23 cellular contexts compared by ENCODE assay signal in the genomic region with DNA sequence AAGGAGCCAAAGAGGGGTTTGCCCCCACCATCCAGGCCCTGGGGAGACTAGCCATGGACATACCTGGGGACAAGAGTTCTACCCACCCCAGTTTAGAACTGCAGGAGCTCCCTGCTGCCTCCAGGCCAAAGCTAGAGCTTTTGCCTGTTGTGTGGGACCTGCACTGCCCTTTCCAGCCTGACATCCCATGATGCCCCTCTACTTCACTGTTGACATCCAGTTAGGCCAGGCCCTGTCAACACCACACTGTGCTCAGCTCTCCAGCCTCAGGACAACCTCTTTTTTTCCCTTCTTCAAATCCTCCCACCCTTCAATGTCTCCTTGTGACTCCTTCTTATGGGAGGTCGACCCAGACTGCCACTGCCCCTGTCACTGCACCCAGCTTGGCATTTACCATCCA. TPM values are rescaled to one million over a fixed set of nuclear protein-coding genes. Genes with fewer than 3 reads are reported as not detected.
DNase-seq lines count a peak whose midpoint lies in the region; ATAC-seq and TF ChIP-seq lines count a peak whose summit lies in the region.
"Had no signal": no experiment of that assay in that cellular context is flagged by ENCODE, and none has a peak within 500 bp of the region (broad histone marks: within the 10 kb centered on the region; RNA-seq: fewer than 3 reads in every experiment).

No MANE protein-coding gene starts in this region.

- intact Hi-C loops in activated CD8-positive, alpha-beta T cell treated with anti-CD3 and anti-CD28 coated beads for 36 hours (cut with micrococcal nuclease): no loop called here
- intact Hi-C loops in CD4-positive, alpha-beta memory T cell (cut with micrococcal nuclease): no loop called here
- intact Hi-C loops in IMR-90 (cut with micrococcal nuclease): no loop called here

- no peak overlapping the region for H4K5ac ChIP-seq in IMR-90 (ENCODE audit: low read depth, low read length)

- dilution Hi-C loops in IMR-90 (cut with HindIII; ENCODE audit: low sequenced_read_pairs, unreplicated experiment): no loop called here

- H3K9me3 Mint-ChIP-seq in activated CD8-positive, alpha-beta T cell treated with anti-CD3 and anti-CD28 coated beads, Interleukin-2, amount 10 ng/mL, durations not matched to agents 7 days and 5 days (ENCODE audit: insufficient read depth): no peaks in the 10 kb centered on the region
- H3K9me3 Mint-ChIP-seq in activated CD8-positive, alpha-beta T cell treated with anti-CD3 and anti-CD28 coated beads for 36 hours: no peaks in the 10 kb centered on the region
- peaks cover 0 to 2% (median 0%) of the 10 kb centered on the region in 8 donors for H3K9me3 Mint-ChIP-seq in CD4-positive, alpha-beta memory T cell
- H3K9me3 Mint-ChIP-seq in stimulated activated effector memory CD8-positive, alpha-beta T cell treated with anti-CD3 and anti-CD28 coated beads, Interleukin-12 subunit alpha, Interleukin-12 subunit beta, amount 100 ng/mL, for 72 hours: no peaks in the 10 kb centered on the region

- no peak for TF ChIP-seq POLR2A in IMR-90 (IDR thresholded peaks at IDR 0.05; ENCODE audit: low read depth, low read length)

- 0 out of 2 replicates have a peak overlapping the region, but pooled peaks have one; percentile 37 for H2AK5ac ChIP-seq in IMR-90 (ENCODE audit: low read depth, low read length)

- no peak for DNase-seq in activated CD8-positive, alpha-beta T cell treated with anti-CD3 and anti-CD28 coated beads, Interleukin-2, amount 10 ng/mL, durations not matched to agents 7 days and 5 days
- no peak for DNase-seq in activated CD8-positive, alpha-beta T cell treated with anti-CD3 and anti-CD28 coated beads for 36 hours
- DNase-seq in CD4-positive, alpha-beta memory T cell: no peak
- DNase-seq in IMR-90: no peak
- no peak for DNase-seq in stimulated activated effector memory CD8-positive, alpha-beta T cell treated with anti-CD3 and anti-CD28 coated beads, Interleukin-12 subunit alpha, Interleukin-12 subunit beta, amount 100 ng/mL, for 72 hours (ENCODE audit: low spot score in 2 of 2)
- no peak for DNase-seq in NCI-H82 (lab: John Stamatoyannopoulos, UW)
- DNase-seq: DMS 273 treated with DMSO at 0.1 percent for 48 hours, DND-41, NCI-H1105, NCI-H146, NCI-H2029, NCI-H2227 treated with DMSO at 0.1 percent for 48 hours, NCI-H510A, PC-9, RPMI8226, SHP77 treated with DMSO at 0.1 percent for 48 hours had no signal

- H4K8ac ChIP-seq in IMR-90 (ENCODE audit: low read depth in 2 of 2, low read length in 2 of 2): no peak overlapping the region

- no peak overlapping the region for H3K4me2 ChIP-seq in IMR-90 (ENCODE audit: low read depth, low read length)
- H3K4me2 ChIP-seq: A549, KMS-11, PC-9 had no signal

- CTCF ChIA-PET in activated CD8-positive, alpha-beta T cell treated with anti-CD3 and anti-CD28 coated beads, Interleukin-2, amount 10 ng/mL, durations not matched to agents 7 days and 5 days (lab: Charles Lee): interaction anchor here (1.2 kb wide), 1 partner anchor 9 kb away, joined by 6 read pairs; no protein-coding TSS in a partner anchor
- CTCF ChIA-PET in activated CD8-positive, alpha-beta T cell treated with anti-CD3 and anti-CD28 coated beads for 36 hours (lab: Charles Lee): interaction anchor here (0.6 to 2.5 kb wide), 3 partner anchors 9 to 48 kb away, joined by 3 to 9 read pairs (median 3); a partner anchor contains a TSS
- CTCF ChIA-PET in CD4-positive, alpha-beta memory T cell (lab: Charles Lee; ENCODE audit: partially characterized antibody): interaction anchor here (1.1 kb wide), 1 partner anchor 8 kb away, joined by 3 read pairs; no protein-coding TSS in a partner anchor
- CTCF ChIA-PET in IMR-90 (lab: Yijun Ruan, JAX): interaction anchor here (0.6 kb wide), 1 partner anchor 391 kb away, joined by 3 read pairs; no protein-coding TSS in a partner anchor

- H3K4me1 ChIP-seq in CD4-positive, alpha-beta memory T cell (ENCODE audit: insufficient read depth, low read length): peaks cover 7% of the 10 kb centered on the region
- peaks cover 2% of the 10 kb centered on the region for H3K4me1 ChIP-seq in IMR-90 (ENCODE audit: control insufficient read depth, insufficient read depth, low read length)

- no peak overlapping the region for H2BK15ac ChIP-seq in IMR-90 (ENCODE audit: low read depth, low read length)

- H3K27ac ChIP-seq in CD4-positive, alpha-beta memory T cell (ENCODE audit: low read depth, low read length): no peak overlapping the region
- H3K27ac ChIP-seq in IMR-90 (ENCODE audit: insufficient read depth, low read length): no peak overlapping the region
- H3K27ac ChIP-seq: A549, KMS-11, PC-9, SK-N-MC had no signal

- no peak overlapping the region for H3K9ac ChIP-seq in IMR-90 (ENCODE audit: low read depth, low read length)
- H3K9ac ChIP-seq: KMS-11 had no signal

- no peaks in the 10 kb centered on the region for H3K27me3 ChIP-seq in CD4-positive, alpha-beta memory T cell (ENCODE audit: insufficient read depth, low read length)
- H3K27me3 ChIP-seq in IMR-90 (ENCODE audit: control insufficient read depth, insufficient read depth, low read length): peaks cover 11% of the 10 kb centered on the region

- peak overlapping the region; percentile 57 for H2AK9ac ChIP-seq in IMR-90 (replicated peaks; ENCODE audit: low read depth, low read length, poor library complexity)

- no peak overlapping the region for H3K4ac ChIP-seq in IMR-90 (ENCODE audit: low read depth, low read length)

- no peak overlapping the region for H2BK120ac ChIP-seq in IMR-90 (ENCODE audit: low read depth, low read length)

- no peak overlapping the region for H2BK20ac ChIP-seq in IMR-90 (ENCODE audit: low read depth, low read length)

- no peak overlapping the region for H4K91ac ChIP-seq in IMR-90 (ENCODE audit: insufficient read depth, low read depth, low read length)

- peak overlapping the region; percentile 26 for H2AFZ ChIP-seq in IMR-90 (replicated peaks; ENCODE audit: low read length, poor library complexity)
- H2AFZ ChIP-seq: PC-9 had no signal

- no peaks in the 10 kb centered on the region for H4K20me1 ChIP-seq in IMR-90 (ENCODE audit: insufficient read depth, low read length)

- H3K4me3 ChIP-seq in CD4-positive, alpha-beta memory T cell (ENCODE audit: low read length in 2 of 2): no peak overlapping the region
- H3K4me3 ChIP-seq in IMR-90 (ENCODE audit: insufficient read depth, low read depth, low read length): no peak overlapping the region
- H3K4me3 ChIP-seq: A549, GM12878, PC-9, SK-N-MC had no signal

- in situ Hi-C loops in IMR-90 (cut with MboI; ENCODE audit: low sequenced_read_pairs): no loop called here

- H3K23ac ChIP-seq in IMR-90 (ENCODE audit: low read depth, low read length): no peak overlapping the region; the same call in 1 of the 2 replicates

- H3K14ac ChIP-seq in IMR-90 (replicated peaks; ENCODE audit: low read depth, low read length): no peak overlapping the region

- peaks cover 37% of the 10 kb centered on the region for H3K4me1 Mint-ChIP-seq in activated CD8-positive, alpha-beta T cell treated with anti-CD3 and anti-CD28 coated beads, Interleukin-2, amount 10 ng/mL, durations not matched to agents 7 days and 5 days (ENCODE audit: low read depth)
- H3K4me1 Mint-ChIP-seq in activated CD8-positive, alpha-beta T cell treated with anti-CD3 and anti-CD28 coated beads for 36 hours (ENCODE audit: low read depth): peaks cover 9% of the 10 kb centered on the region
- peaks cover 0 to 7% (median 4%) of the 10 kb centered on the region in 4 donors for H3K4me1 Mint-ChIP-seq in CD4-positive, alpha-beta memory T cell
- peaks cover 23% of the 10 kb centered on the region for H3K4me1 Mint-ChIP-seq in stimulated activated effector memory CD8-positive, alpha-beta T cell treated with anti-CD3 and anti-CD28 coated beads, Interleukin-12 subunit alpha, Interleukin-12 subunit beta, amount 100 ng/mL, for 72 hours
- H3K4me1 Mint-ChIP-seq: B cell had no signal

- no peak for ATAC-seq in activated CD8-positive, alpha-beta T cell treated with anti-CD3 and anti-CD28 coated beads, Interleukin-2, amount 10 ng/mL, durations not matched to agents 7 days and 5 days
- no peak for ATAC-seq in activated CD8-positive, alpha-beta T cell treated with anti-CD3 and anti-CD28 coated beads for 36 hours
- ATAC-seq in IMR-90 (ENCODE audit: low read depth) (no peak), HG03432 (IDR thresholded peaks at IDR 0.05; ENCODE audit: unreplicated experiment) (no peak)
- ATAC-seq in stimulated activated effector memory CD8-positive, alpha-beta T cell treated with anti-CD3 and anti-CD28 coated beads, Interleukin-12 subunit alpha, Interleukin-12 subunit beta, amount 100 ng/mL, for 72 hours: no peak
- ATAC-seq: GM12878 had no signal

- no CpG with 5 or more reads among the region's 1 CpG for WGBS in IMR-90 (ENCODE audit: extremely low coverage in 2 of 2, insufficient read length in 1 of 2), 2 experiments

- POLR2A ChIA-PET in activated CD8-positive, alpha-beta T cell treated with anti-CD3 and anti-CD28 coated beads, Interleukin-2, amount 10 ng/mL, durations not matched to agents 7 days and 5 days (lab: Charles Lee): no interaction called here
- POLR2A ChIA-PET in activated CD8-positive, alpha-beta T cell treated with anti-CD3 and anti-CD28 coated beads for 36 hours (lab: Charles Lee): interaction anchor here (1.2 kb wide), 1 partner anchor 8 kb away, joined by 3 read pairs; no protein-coding TSS in a partner anchor
- POLR2A ChIA-PET in CD4-positive, alpha-beta memory T cell (lab: Charles Lee; ENCODE audit: partially characterized antibody): interaction anchor here (1.1 kb wide), 1 partner anchor 9 kb away, joined by 3 read pairs; no protein-coding TSS in a partner anchor
- POLR2A ChIA-PET in IMR-90 (lab: Charles Lee; ENCODE audit: unreplicated experiment): no interaction called here

- peaks cover 27% of the 10 kb centered on the region for H3K36me3 Mint-ChIP-seq in activated CD8-positive, alpha-beta T cell treated with anti-CD3 and anti-CD28 coated beads, Interleukin-2, amount 10 ng/mL, durations not matched to agents 7 days and 5 days (ENCODE audit: low read depth)
- peaks cover 6% of the 10 kb centered on the region for H3K36me3 Mint-ChIP-seq in activated CD8-positive, alpha-beta T cell treated with anti-CD3 and anti-CD28 coated beads for 36 hours (ENCODE audit: low read depth)
- H3K36me3 Mint-ChIP-seq in CD4-positive, alpha-beta memory T cell: peaks cover 0 to 4% of the 10 kb centered on the region in 2 donors
- no peaks in the 10 kb centered on the region for H3K36me3 Mint-ChIP-seq in stimulated activated effector memory CD8-positive, alpha-beta T cell treated with anti-CD3 and anti-CD28 coated beads, Interleukin-12 subunit alpha, Interleukin-12 subunit beta, amount 100 ng/mL, for 72 hours

- H3K36me3 ChIP-seq in CD4-positive, alpha-beta memory T cell (ENCODE audit: insufficient read depth, low read length): no peaks in the 10 kb centered on the region
- no peaks in the 10 kb centered on the region for H3K36me3 ChIP-seq in IMR-90 (ENCODE audit: control insufficient read depth, insufficient read depth, low read length)

- no peaks in the 10 kb centered on the region for H3K9me1 ChIP-seq in IMR-90 (ENCODE audit: insufficient read depth, low read length)

- no peaks in the 10 kb centered on the region for H3K9me3 ChIP-seq in CD4-positive, alpha-beta memory T cell (ENCODE audit: control insufficient read depth in 1 of 2, low read length in 2 of 2)
- H3K9me3 ChIP-seq in IMR-90 (ENCODE audit: control insufficient read depth, insufficient read depth, low read length): no peaks in the 10 kb centered on the region
- H3K9me3 ChIP-seq: A549 had no signal

- BruUV-seq in IMR-90 (replicated peaks; lab: Mats Ljungman, UMichigan): no TSS peak

- no peak overlapping the region for H3K4me3 Mint-ChIP-seq in activated CD8-positive, alpha-beta T cell treated with anti-CD3 and anti-CD28 coated beads, Interleukin-2, amount 10 ng/mL, durations not matched to agents 7 days and 5 days
- no peak overlapping the region for H3K4me3 Mint-ChIP-seq in activated CD8-positive, alpha-beta T cell treated with anti-CD3 and anti-CD28 coated beads for 36 hours
- no peak overlapping the region for H3K4me3 Mint-ChIP-seq in CD4-positive, alpha-beta memory T cell
- H3K4me3 Mint-ChIP-seq in stimulated activated effector memory CD8-positive, alpha-beta T cell treated with anti-CD3 and anti-CD28 coated beads, Interleukin-12 subunit alpha, Interleukin-12 subunit beta, amount 100 ng/mL, for 72 hours: no peak overlapping the region
- H3K4me3 Mint-ChIP-seq: B cell, CD14-positive monocyte had no signal

- no peaks in the 10 kb centered on the region for H3K27me3 Mint-ChIP-seq in activated CD8-positive, alpha-beta T cell treated with anti-CD3 and anti-CD28 coated beads, Interleukin-2, amount 10 ng/mL, durations not matched to agents 7 days and 5 days (ENCODE audit: low read depth)
- H3K27me3 Mint-ChIP-seq in activated CD8-positive, alpha-beta T cell treated with anti-CD3 and anti-CD28 coated beads for 36 hours: no peaks in the 10 kb centered on the region
- no peaks in the 10 kb centered on the region for H3K27me3 Mint-ChIP-seq in CD4-positive, alpha-beta memory T cell

- TF ChIP-seq RAD21 in IMR-90 (IDR thresholded peaks at IDR 0.05; ENCODE audit: low read length): no peak

- H3K56ac ChIP-seq in IMR-90 (ENCODE audit: extremely low read depth, insufficient read depth, low read length): no peak overlapping the region

- peak overlapping the region; percentile 26 for H3K27ac Mint-ChIP-seq in activated CD8-positive, alpha-beta T cell treated with anti-CD3 and anti-CD28 coated beads, Interleukin-2, amount 10 ng/mL, durations not matched to agents 7 days and 5 days
- no peak overlapping the region for H3K27ac Mint-ChIP-seq in activated CD8-positive, alpha-beta T cell treated with anti-CD3 and anti-CD28 coated beads for 36 hours
- peak overlapping the region in 5 of 7 donors; percentile 15 to 82 (median 34) for H3K27ac Mint-ChIP-seq in CD4-positive, alpha-beta memory T cell
- peak overlapping the region; percentile 11 for H3K27ac Mint-ChIP-seq in stimulated activated effector memory CD8-positive, alpha-beta T cell treated with anti-CD3 and anti-CD28 coated beads, Interleukin-12 subunit alpha, Interleukin-12 subunit beta, amount 100 ng/mL, for 72 hours
- H3K27ac Mint-ChIP-seq: B cell, CD14-positive monocyte had no signal

- H3K79me1 ChIP-seq in IMR-90 (ENCODE audit: low read depth in 1 of 2, low read length in 2 of 2): no peaks in the 10 kb centered on the region

- H3K18ac ChIP-seq in IMR-90 (ENCODE audit: low read depth, low read length): no peak overlapping the region

- no peak for TF ChIP-seq CTCF in activated CD8-positive, alpha-beta T cell treated with anti-CD3 and anti-CD28 coated beads for 36 hours (IDR thresholded peaks at IDR 0.05)
- no peak for TF ChIP-seq CTCF in IMR-90 (conservative IDR thresholded peaks at IDR 0.05; ENCODE audit: low read depth, low read length)

- no peak overlapping the region for H2BK5ac ChIP-seq in IMR-90 (ENCODE audit: low read depth, low read length, poor library complexity, severe bottlenecking)

RNA-seq across cellular contexts. Expression of a gene that starts 19.8 kb away (rescaled TPM):
- total RNA-seq in activated CD8-positive, alpha-beta T cell treated with anti-CD3 and anti-CD28 coated beads, Interleukin-2, amount 10 ng/mL, durations not matched to agents 7 days and 5 days: 100 to 1,000 TPM; 235 to 241 TPM
- total RNA-seq in activated CD8-positive, alpha-beta T cell treated with anti-CD3 and anti-CD28 coated beads for 36 hours: 100 to 1,000 TPM; 111 to 114 TPM
- total RNA-seq in CD4-positive, alpha-beta memory T cell: 100 to 1,000 TPM; 112 TPM
- polyA plus RNA-seq in CD4-positive, alpha-beta memory T cell: 100 to 1,000 TPM; 102 to 108 TPM
- total RNA-seq in IMR-90 (2012; rRNA removed): 48.0 and 110 TPM in 2 replicates
- 39.8 and 44.2 TPM in 2 replicates for polyA plus RNA-seq in IMR-90 (2012; rRNA removed)
- polyA plus RNA-seq in IMR-90 (2012; cell fraction: cytosol; rRNA removed): 21.2 and 26.2 TPM in 2 replicates
- 21.3 and 21.6 TPM in 2 replicates for polyA plus RNA-seq in IMR-90 (2012; cell fraction: nucleus; rRNA removed; ENCODE audit: low replicate concordance)

RNA-seq across cellular contexts. Expression of a gene that starts 20.8 kb away (rescaled TPM):
- total RNA-seq in activated CD8-positive, alpha-beta T cell treated with anti-CD3 and anti-CD28 coated beads, Interleukin-2, amount 10 ng/mL, durations not matched to agents 7 days and 5 days: 10 to 100 TPM; 10.5 to 12.0 TPM
- 1 to 10 TPM; 4.5 to 5.9 TPM for total RNA-seq in activated CD8-positive, alpha-beta T cell treated with anti-CD3 and anti-CD28 coated beads for 36 hours
- total RNA-seq in CD4-positive, alpha-beta memory T cell: 10 to 100 TPM; 19.8 to 21.9 TPM
- 10 to 100 TPM in 1 of 2 donors, 1 to 10 TPM in 1; 4.1 to 12.2 TPM for polyA plus RNA-seq in CD4-positive, alpha-beta memory T cell
- 0.72 and 0.83 TPM in 2 replicates for total RNA-seq in IMR-90 (2012; rRNA removed)
- polyA plus RNA-seq in IMR-90 (2012; rRNA removed): 4.0 and 4.7 TPM in 2 replicates
- 1.7 and 2.2 TPM in 2 replicates for polyA plus RNA-seq in IMR-90 (2012; cell fraction: cytosol; rRNA removed)
- polyA plus RNA-seq in IMR-90 (2012; cell fraction: nucleus; rRNA removed; ENCODE audit: low replicate concordance): 43.1 and 51.7 TPM in 2 replicates

RNA-seq across cellular contexts. Expression of a gene that starts 48.1 kb away (rescaled TPM):
- total RNA-seq in activated CD8-positive, alpha-beta T cell treated with anti-CD3 and anti-CD28 coated beads, Interleukin-2, amount 10 ng/mL, durations not matched to agents 7 days and 5 days: 1 to 10 TPM; 2.4 to 4.3 TPM
- total RNA-seq in activated CD8-positive, alpha-beta T cell treated with anti-CD3 and anti-CD28 coated beads for 36 hours: 1 to 10 TPM; 2.1 to 2.9 TPM
- total RNA-seq in CD4-positive, alpha-beta memory T cell: under 1 TPM; 0.32 to 0.61 TPM
- not detected for polyA plus RNA-seq in CD4-positive, alpha-beta memory T cell
- under 0.01 TPM in 1 of 2 replicates, not detected in the other for total RNA-seq in IMR-90 (2012; rRNA removed)
- polyA plus RNA-seq in IMR-90 (2012; rRNA removed): 0.03 and 0.06 TPM in 2 replicates
- 0.03 TPM in 1 of 2 replicates, not detected in the other for polyA plus RNA-seq in IMR-90 (2012; cell fraction: cytosol; rRNA removed)
- 1.8 and 1.9 TPM in 2 replicates for polyA plus RNA-seq in IMR-90 (2012; cell fraction: nucleus; rRNA removed; ENCODE audit: low replicate concordance)
- polyA plus RNA-seq: CD14-positive monocyte had no signal

Comparison
In these comparisons a context has a peak if more than half of its experiments do, and no peak if none do; other contexts are left out.
1. POLR2A ChIA-PET loops: an anchor here in activated CD8-positive, alpha-beta T cell treated with anti-CD3 and anti-CD28 coated beads for 36 hours (1.2 kb wide) and CD4-positive, alpha-beta memory T cell (1.1 kb wide); none called in activated CD8-positive, alpha-beta T cell treated with anti-CD3 and anti-CD28 coated beads, Interleukin-2, amount 10 ng/mL, durations not matched to agents 7 days and 5 days and IMR-90.